24 cellular contexts compared by ENCODE assay signal in the genomic region with DNA sequence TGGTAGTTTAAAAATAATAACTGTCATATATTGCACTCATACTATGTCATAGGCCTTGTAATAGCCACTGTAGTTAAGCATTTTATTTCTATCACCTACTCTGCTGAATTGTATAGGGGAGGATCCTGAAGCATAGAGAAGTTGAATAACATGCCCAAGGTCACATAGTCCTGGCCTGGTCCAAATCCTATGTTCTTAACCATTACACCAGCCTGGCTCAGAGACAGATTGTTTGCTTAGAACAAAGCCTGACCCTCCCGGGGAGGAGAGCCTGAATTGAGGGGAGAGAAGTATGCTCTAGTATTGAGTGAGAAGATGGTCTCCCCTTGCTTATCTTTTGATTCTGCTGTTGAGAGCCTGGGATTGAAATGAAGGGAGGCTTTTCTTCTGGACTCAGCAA. TPM values are rescaled to one million over a fixed set of nuclear protein-coding genes. Genes with fewer than 3 reads are reported as not detected.
DNase-seq lines count a peak whose midpoint lies in the region; ATAC-seq, FAIRE-seq and TF ChIP-seq lines count a peak whose summit lies in the region.
"Had no signal": no experiment of that assay in that cellular context is flagged by ENCODE, and none has a peak within 500 bp of the region (broad histone marks: within the 10 kb centered on the region; RNA-seq: fewer than 3 reads in every experiment).

No MANE protein-coding gene starts in this region.

- peaks cover 23% of the 10 kb centered on the region for H3K36me3 ChIP-seq in Karpas-422 (ENCODE audit: insufficient read depth, low read length)

- peaks cover 10% of the 10 kb centered on the region; the same call in 1 of the 2 replicates for H4K20me1 ChIP-seq in Karpas-422 (ENCODE audit: insufficient read depth, low read depth, low read length)

- no peaks in the 10 kb centered on the region for H3K9me2 ChIP-seq in Karpas-422 (replicated peaks; ENCODE audit: insufficient read depth, low read length)

- TF ChIP-seq POLR2A in GM12892 (IDR thresholded peaks at IDR 0.05; ENCODE audit: low read depth, low read length), result no peak

- H3K4me1 ChIP-seq in Karpas-422 (ENCODE audit: low read length), result peaks cover 67% of the 10 kb centered on the region
- H3K4me1 ChIP-seq: foreskin keratinocyte had no signal

- no peak overlapping the region for H2AFZ ChIP-seq in Karpas-422 (ENCODE audit: low read length)
- H2AFZ ChIP-seq: GM23338 had no signal

- H3K9me3 Mint-ChIP-seq in activated T-helper 2 cell treated with anti-CD3 and anti-CD28 coated beads, Interferon-gamma antibody, Interleukin-2, Interleukin-4, amounts not matched to agents 10 μg/mL and 5 μg/mL and 100 μg/mL, durations not matched to agents 14 hours and 24 hours and 36 hours, result no peaks in the 10 kb centered on the region
- H3K9me3 Mint-ChIP-seq in neural crest cell, result no peaks in the 10 kb centered on the region
- H3K9me3 Mint-ChIP-seq: GM23338 had no signal

- H3K36me3 Mint-ChIP-seq in activated T-helper 2 cell treated with anti-CD3 and anti-CD28 coated beads, Interferon-gamma antibody, Interleukin-2, Interleukin-4, amounts not matched to agents 10 μg/mL and 5 μg/mL and 100 μg/mL, durations not matched to agents 14 hours and 24 hours and 36 hours (ENCODE audit: low read depth), result peaks cover 31% of the 10 kb centered on the region
- H3K36me3 Mint-ChIP-seq in neural crest cell (ENCODE audit: low read depth), result no peaks in the 10 kb centered on the region

- H3K9ac ChIP-seq in Karpas-422 (ENCODE audit: low read length), result peak overlapping the region; percentile 99

- H3K4me1 Mint-ChIP-seq in activated T-helper 2 cell treated with anti-CD3 and anti-CD28 coated beads, Interferon-gamma antibody, Interleukin-2, Interleukin-4, amounts not matched to agents 10 μg/mL and 5 μg/mL and 100 μg/mL, durations not matched to agents 14 hours and 24 hours and 36 hours (ENCODE audit: low read depth), result peaks cover 28% of the 10 kb centered on the region
- peaks cover 15% of the 10 kb centered on the region for H3K4me1 Mint-ChIP-seq in neural crest cell

- no peak for ATAC-seq in GM21390 (IDR thresholded peaks at IDR 0.05; ENCODE audit: unreplicated experiment)
- ATAC-seq: activated CD4-positive, alpha-beta T cell treated with anti-CD3 and anti-CD28 coated beads for 36 hours; foreskin keratinocyte; GM23338 had no signal

- H3K9me3 ChIP-seq in Karpas-422 (ENCODE audit: low read length), result no peaks in the 10 kb centered on the region
- H3K9me3 ChIP-seq: tibial nerve had no signal

- FAIRE-seq in GM12892 (lab: Jason Lieb, UNC), result no peak
- FAIRE-seq: bronchial epithelial cell, GM18507 had no signal

- no peaks in the 10 kb centered on the region for H3K27me3 Mint-ChIP-seq in activated T-helper 2 cell treated with anti-CD3 and anti-CD28 coated beads, Interferon-gamma antibody, Interleukin-2, Interleukin-4, amounts not matched to agents 10 μg/mL and 5 μg/mL and 100 μg/mL, durations not matched to agents 14 hours and 24 hours and 36 hours (ENCODE audit: low read depth)
- H3K27me3 Mint-ChIP-seq in neural crest cell (ENCODE audit: low read depth), result no peaks in the 10 kb centered on the region
- H3K27me3 Mint-ChIP-seq: activated CD4-positive, alpha-beta T cell treated with anti-CD3 and anti-CD28 coated beads for 36 hours; B cell had no signal

- no peaks in the 10 kb centered on the region for H3K27me3 ChIP-seq in Karpas-422 (ENCODE audit: low read length)
- H3K27me3 ChIP-seq: foreskin keratinocyte, tibial nerve had no signal

- peak; percentile 2 for DNase-seq in NCI-H82 (lab: John Stamatoyannopoulos, UW)
- DNase-seq in NCI-H82 treated with DMSO at 0.1 percent for 48 hours (lab: John Stamatoyannopoulos, UW; ENCODE audit: unreplicated experiment), result no peak
- no peak for DNase-seq in Karpas-422
- DNase-seq in activated T-helper 2 cell treated with anti-CD3 and anti-CD28 coated beads, Interferon-gamma antibody, Interleukin-2, Interleukin-4, amounts not matched to agents 10 μg/mL and 5 μg/mL and 100 μg/mL, durations not matched to agents 14 hours and 24 hours and 36 hours (ENCODE audit: low spot score), result no peak
- DNase-seq in neural crest cell (ENCODE audit: low read depth, low spot score), result no peak
- DNase-seq in GM12892 (ENCODE audit: insufficient read length), result no peak
- no peak for DNase-seq in COLO668 (lab: John Stamatoyannopoulos, UW; ENCODE audit: unreplicated experiment)
- DNase-seq: activated CD4-positive, alpha-beta T cell treated with anti-CD3 and anti-CD28 coated beads for 36 hours; activated naive CD4-positive, alpha-beta T cell treated with anti-CD3 and anti-CD28 coated beads, Interleukin-2, amount 50 U/mL, for 16 hours; dermis blood vessel endothelial cell; DMS153; foreskin keratinocyte; NCI-H2029; retina; SHP77 treated with DMSO at 0.1 percent for 48 hours; T1000 had no signal

- peak overlapping the region; percentile 99 for H3K4me2 ChIP-seq in Karpas-422 (ENCODE audit: low read depth, low read length, poor library complexity, severe bottlenecking)
- H3K4me2 ChIP-seq: GM23338 had no signal

- no peak overlapping the region for H3K27ac Mint-ChIP-seq in activated T-helper 2 cell treated with anti-CD3 and anti-CD28 coated beads, Interferon-gamma antibody, Interleukin-2, Interleukin-4, amounts not matched to agents 10 μg/mL and 5 μg/mL and 100 μg/mL, durations not matched to agents 14 hours and 24 hours and 36 hours
- no peak overlapping the region for H3K27ac Mint-ChIP-seq in neural crest cell (ENCODE audit: unreplicated experiment)
- H3K27ac Mint-ChIP-seq: activated CD4-positive, alpha-beta T cell treated with anti-CD3 and anti-CD28 coated beads for 36 hours; GM23338 had no signal

- no peak for TF ChIP-seq CTCF in neural crest cell (conservative IDR thresholded peaks at IDR 0.05)

- H3K4me3 ChIP-seq in Karpas-422 (ENCODE audit: low read length), result peak overlapping the region; percentile 96
- H3K4me3 ChIP-seq: GM23338, tibial nerve had no signal

- H3K4me3 Mint-ChIP-seq in activated T-helper 2 cell treated with anti-CD3 and anti-CD28 coated beads, Interferon-gamma antibody, Interleukin-2, Interleukin-4, amounts not matched to agents 10 μg/mL and 5 μg/mL and 100 μg/mL, durations not matched to agents 14 hours and 24 hours and 36 hours (ENCODE audit: low read depth), result peak overlapping the region; percentile 31
- H3K4me3 Mint-ChIP-seq in neural crest cell, result peak overlapping the region; percentile 92

- H3K27ac ChIP-seq in Karpas-422 (ENCODE audit: low read length), result peak overlapping the region; percentile 95
- H3K27ac ChIP-seq: 22Rv1, epithelial cell of prostate, foreskin keratinocyte, tibial nerve had no signal

- H3K79me2 ChIP-seq in Karpas-422 (ENCODE audit: low read length), result peaks cover 75% of the 10 kb centered on the region

- intact Hi-C loops in activated T-helper 2 cell treated with anti-CD3 and anti-CD28 coated beads, Interferon-gamma antibody, Interleukin-2, Interleukin-4, amounts not matched to agents 10 μg/mL and 5 μg/mL and 100 μg/mL, durations not matched to agents 14 hours and 24 hours and 36 hours (cut with micrococcal nuclease), result no loop called here

RNA-seq across cellular contexts. Expression of a gene that starts 2.2 kb away (rescaled TPM):
- total RNA-seq in Karpas-422 (2014; rRNA removed; shearing (Covaris generic); ENCODE audit: low replicate concordance), result 103 and 133 TPM in 2 replicates
- 16.5 and 16.6 TPM in 2 replicates for total RNA-seq in activated T-helper 2 cell treated with anti-CD3 and anti-CD28 coated beads, Interferon-gamma antibody, Interleukin-2, Interleukin-4, amounts not matched to agents 10 μg/mL and 5 μg/mL and 100 μg/mL, durations not matched to agents 14 hours and 24 hours and 36 hours
- 11.3 and 12.7 TPM in 2 replicates for total RNA-seq in neural crest cell
- 8.6 TPM for polyA plus RNA-seq in GM12892 (2012; ENCODE audit: missing spikeins)

RNA-seq across cellular contexts. Expression of a gene that starts 41.9 kb away (rescaled TPM):
- total RNA-seq in Karpas-422 (2014; rRNA removed; shearing (Covaris generic); ENCODE audit: low replicate concordance), result 33.2 and 91.5 TPM in 2 replicates
- 169 and 173 TPM in 2 replicates for total RNA-seq in activated T-helper 2 cell treated with anti-CD3 and anti-CD28 coated beads, Interferon-gamma antibody, Interleukin-2, Interleukin-4, amounts not matched to agents 10 μg/mL and 5 μg/mL and 100 μg/mL, durations not matched to agents 14 hours and 24 hours and 36 hours
- total RNA-seq in neural crest cell, result 186 and 197 TPM in 2 replicates
- polyA plus RNA-seq in GM12892 (2012; ENCODE audit: missing spikeins), result 129 TPM

RNA-seq across cellular contexts. Expression of a gene that starts 42.0 kb away (rescaled TPM):
- 29.7 and 56.3 TPM in 2 replicates for total RNA-seq in Karpas-422 (2014; rRNA removed; shearing (Covaris generic); ENCODE audit: low replicate concordance)
- 9.9 and 10.7 TPM in 2 replicates for total RNA-seq in activated T-helper 2 cell treated with anti-CD3 and anti-CD28 coated beads, Interferon-gamma antibody, Interleukin-2, Interleukin-4, amounts not matched to agents 10 μg/mL and 5 μg/mL and 100 μg/mL, durations not matched to agents 14 hours and 24 hours and 36 hours
- 5.6 and 8.3 TPM in 2 replicates for total RNA-seq in neural crest cell
- 4.6 TPM for polyA plus RNA-seq in GM12892 (2012; ENCODE audit: missing spikeins)
